In genomic region chr3:132690040-132690439, GRCh38 we compare ENCODE assay signal across 7 cellular contexts.
"Had no signal": no experiment of that assay in that cellular context is flagged by ENCODE, and none has a peak within 500 bp of the region (broad histone marks: within the 10 kb centered on the region; RNA-seq: fewer than 3 reads in every experiment).

No MANE protein-coding gene starts in this region.

- FAIRE-seq: H1, H54, HTR-8/SVneo had no signal

- DNase-seq: H9, HCEC 1CT, IMR-90 had no signal

- ATAC-seq: GM23338 had no signal

- H3K4me3 ChIP-seq: GM23338 had no signal

- H2AFZ ChIP-seq: GM23338 had no signal

- H3K4me2 ChIP-seq: GM23338 had no signal
